Comparison of ENCODE assay signal across 1 cellular context in the genomic region with DNA sequence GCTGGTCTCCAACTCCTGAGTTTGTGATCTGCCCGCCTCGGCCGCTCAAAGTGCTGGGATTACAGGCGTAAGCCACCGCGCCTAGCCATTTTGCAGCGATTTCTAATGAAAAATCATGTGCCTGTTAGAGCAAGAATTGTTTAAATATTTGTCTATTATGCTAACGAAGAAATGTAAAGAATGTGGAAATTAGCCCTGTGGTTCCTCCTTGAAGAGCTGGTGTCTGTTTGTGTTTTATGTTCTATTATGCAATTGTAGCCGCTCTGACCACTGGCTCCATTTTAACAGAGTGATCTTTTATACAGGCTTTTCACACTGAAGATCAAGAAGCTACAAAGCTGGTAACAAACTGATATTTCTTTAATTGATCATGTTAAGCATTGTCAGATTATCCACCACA.
TF ChIP-seq lines count a peak whose summit lies in the region.

No MANE protein-coding gene starts in this region.

TF ChIP-seq in HepG2, 621 proteins besides CTCF, POLR2A, EP300 and RAD21 (continued from another document):
- TF ChIP-seq CEBPB (IDR thresholded peaks at IDR 0.05; ENCODE audit: borderline replicate concordance, low read depth, low read length) (peak; percentile 12; the same call in 1 of the 2 replicates), BCL6 (CRISPR knock-in tag; IDR thresholded peaks at IDR 0.05) (peak; percentile 85)
